In the genomic region with DNA sequence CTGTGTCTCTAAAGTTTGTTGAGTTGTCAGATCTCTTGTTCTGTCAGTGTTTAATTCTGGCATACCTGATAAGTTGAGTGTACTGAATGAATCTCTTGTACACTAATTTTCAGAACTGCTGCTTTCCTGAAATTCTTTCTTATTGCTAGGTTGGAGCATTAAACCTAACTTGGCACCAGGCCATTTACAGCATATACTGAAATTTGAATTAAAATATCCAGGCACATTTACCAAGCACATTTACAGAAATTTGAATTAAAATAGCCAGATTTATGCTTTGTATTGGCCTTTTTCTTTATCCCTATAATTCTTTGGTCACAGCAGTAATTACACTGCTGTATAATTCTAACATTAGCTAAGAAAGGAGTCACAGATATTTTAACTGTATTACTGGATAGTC, we compare ENCODE assay signal across 1 cellular context.
TF ChIP-seq lines count a peak whose summit lies in the region.

No MANE protein-coding gene starts in this region.

TF ChIP-seq in K562, 482 proteins besides CTCF, POLR2A, EP300 and RAD21:
- TF ChIP-seq TCF7 (IDR thresholded peaks at IDR 0.05; ENCODE audit: borderline replicate concordance) (no peak), ERF (CRISPR knock-in tag; IDR thresholded peaks at IDR 0.05) (no peak), NFIC (IDR thresholded peaks at IDR 0.05) (peak; percentile 63)
- TF ChIP-seq, protein P1, sequence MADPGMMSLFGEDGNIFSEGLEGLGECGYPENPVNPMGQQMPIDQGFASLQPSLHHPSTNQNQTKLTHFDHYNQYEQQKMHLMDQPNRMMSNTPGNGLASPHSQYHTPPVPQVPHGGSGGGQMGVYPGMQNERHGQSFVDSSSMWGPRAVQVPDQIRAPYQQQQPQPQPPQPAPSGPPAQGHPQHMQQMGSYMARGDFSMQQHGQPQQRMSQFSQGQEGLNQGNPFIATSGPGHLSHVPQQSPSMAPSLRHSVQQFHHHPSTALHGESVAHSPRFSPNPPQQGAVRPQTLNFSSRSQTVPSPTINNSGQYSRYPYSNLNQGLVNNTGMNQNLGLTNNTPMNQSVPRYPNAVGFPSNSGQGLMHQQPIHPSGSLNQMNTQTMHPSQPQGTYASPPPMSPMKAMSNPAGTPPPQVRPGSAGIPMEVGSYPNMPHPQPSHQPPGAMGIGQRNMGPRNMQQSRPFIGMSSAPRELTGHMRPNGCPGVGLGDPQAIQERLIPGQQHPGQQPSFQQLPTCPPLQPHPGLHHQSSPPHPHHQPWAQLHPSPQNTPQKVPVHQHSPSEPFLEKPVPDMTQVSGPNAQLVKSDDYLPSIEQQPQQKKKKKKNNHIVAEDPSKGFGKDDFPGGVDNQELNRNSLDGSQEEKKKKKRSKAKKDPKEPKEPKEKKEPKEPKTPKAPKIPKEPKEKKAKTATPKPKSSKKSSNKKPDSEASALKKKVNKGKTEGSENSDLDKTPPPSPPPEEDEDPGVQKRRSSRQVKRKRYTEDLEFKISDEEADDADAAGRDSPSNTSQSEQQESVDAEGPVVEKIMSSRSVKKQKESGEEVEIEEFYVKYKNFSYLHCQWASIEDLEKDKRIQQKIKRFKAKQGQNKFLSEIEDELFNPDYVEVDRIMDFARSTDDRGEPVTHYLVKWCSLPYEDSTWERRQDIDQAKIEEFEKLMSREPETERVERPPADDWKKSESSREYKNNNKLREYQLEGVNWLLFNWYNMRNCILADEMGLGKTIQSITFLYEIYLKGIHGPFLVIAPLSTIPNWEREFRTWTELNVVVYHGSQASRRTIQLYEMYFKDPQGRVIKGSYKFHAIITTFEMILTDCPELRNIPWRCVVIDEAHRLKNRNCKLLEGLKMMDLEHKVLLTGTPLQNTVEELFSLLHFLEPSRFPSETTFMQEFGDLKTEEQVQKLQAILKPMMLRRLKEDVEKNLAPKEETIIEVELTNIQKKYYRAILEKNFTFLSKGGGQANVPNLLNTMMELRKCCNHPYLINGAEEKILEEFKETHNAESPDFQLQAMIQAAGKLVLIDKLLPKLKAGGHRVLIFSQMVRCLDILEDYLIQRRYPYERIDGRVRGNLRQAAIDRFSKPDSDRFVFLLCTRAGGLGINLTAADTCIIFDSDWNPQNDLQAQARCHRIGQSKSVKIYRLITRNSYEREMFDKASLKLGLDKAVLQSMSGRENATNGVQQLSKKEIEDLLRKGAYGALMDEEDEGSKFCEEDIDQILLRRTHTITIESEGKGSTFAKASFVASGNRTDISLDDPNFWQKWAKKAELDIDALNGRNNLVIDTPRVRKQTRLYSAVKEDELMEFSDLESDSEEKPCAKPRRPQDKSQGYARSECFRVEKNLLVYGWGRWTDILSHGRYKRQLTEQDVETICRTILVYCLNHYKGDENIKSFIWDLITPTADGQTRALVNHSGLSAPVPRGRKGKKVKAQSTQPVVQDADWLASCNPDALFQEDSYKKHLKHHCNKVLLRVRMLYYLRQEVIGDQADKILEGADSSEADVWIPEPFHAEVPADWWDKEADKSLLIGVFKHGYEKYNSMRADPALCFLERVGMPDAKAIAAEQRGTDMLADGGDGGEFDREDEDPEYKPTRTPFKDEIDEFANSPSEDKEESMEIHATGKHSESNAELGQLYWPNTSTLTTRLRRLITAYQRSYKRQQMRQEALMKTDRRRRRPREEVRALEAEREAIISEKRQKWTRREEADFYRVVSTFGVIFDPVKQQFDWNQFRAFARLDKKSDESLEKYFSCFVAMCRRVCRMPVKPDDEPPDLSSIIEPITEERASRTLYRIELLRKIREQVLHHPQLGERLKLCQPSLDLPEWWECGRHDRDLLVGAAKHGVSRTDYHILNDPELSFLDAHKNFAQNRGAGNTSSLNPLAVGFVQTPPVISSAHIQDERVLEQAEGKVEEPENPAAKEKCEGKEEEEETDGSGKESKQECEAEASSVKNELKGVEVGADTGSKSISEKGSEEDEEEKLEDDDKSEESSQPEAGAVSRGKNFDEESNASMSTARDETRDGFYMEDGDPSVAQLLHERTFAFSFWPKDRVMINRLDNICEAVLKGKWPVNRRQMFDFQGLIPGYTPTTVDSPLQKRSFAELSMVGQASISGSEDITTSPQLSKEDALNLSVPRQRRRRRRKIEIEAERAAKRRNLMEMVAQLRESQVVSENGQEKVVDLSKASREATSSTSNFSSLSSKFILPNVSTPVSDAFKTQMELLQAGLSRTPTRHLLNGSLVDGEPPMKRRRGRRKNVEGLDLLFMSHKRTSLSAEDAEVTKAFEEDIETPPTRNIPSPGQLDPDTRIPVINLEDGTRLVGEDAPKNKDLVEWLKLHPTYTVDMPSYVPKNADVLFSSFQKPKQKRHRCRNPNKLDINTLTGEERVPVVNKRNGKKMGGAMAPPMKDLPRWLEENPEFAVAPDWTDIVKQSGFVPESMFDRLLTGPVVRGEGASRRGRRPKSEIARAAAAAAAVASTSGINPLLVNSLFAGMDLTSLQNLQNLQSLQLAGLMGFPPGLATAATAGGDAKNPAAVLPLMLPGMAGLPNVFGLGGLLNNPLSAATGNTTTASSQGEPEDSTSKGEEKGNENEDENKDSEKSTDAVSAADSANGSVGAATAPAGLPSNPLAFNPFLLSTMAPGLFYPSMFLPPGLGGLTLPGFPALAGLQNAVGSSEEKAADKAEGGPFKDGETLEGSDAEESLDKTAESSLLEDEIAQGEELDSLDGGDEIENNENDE (IDR thresholded peaks at IDR 0.05; ENCODE audit: low read depth, low read length), result no peak
